8 cellular contexts compared by ENCODE assay signal in the genomic region with DNA sequence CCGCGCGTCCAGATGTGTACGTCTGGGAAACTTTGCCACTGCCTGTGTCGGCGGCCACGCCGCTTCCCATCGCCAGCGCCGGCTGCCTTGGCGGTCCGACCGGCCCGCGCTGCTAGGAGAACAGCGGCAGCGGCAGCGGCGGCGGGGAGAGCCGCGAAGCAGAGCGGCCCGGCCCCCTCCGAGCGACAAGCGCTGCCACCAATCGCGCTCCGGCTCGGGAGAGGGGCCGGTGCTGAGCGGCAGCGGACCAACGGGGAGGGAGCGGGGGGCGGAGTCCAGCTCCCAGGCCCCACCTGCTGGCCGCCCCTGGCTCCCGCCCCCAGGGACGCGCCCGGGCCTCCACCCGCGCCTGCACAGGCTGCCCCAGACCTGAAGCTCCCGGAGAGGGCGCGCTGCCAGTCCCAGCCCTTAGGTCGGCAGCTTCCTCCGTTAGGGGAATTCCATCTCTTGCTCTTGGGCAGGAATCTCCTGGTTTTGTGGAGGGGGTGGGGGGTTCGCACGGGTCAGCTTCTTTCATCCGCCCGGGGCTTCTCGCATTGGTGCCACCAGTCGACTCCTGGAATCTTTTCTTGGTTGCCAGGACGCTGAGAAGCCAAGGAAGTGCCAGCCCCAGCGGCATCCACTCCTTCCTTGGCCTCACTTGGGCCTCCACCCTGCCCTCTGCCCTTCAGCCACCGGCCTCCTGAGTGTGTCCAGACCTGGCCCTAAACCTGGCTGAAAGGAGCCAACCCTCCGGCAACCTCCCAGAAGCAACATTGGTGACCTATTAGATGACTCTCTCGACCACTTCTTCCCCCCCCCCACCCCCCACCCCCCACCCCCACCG. TPM values are rescaled to one million over a fixed set of nuclear protein-coding genes. Genes with fewer than 3 reads are reported as not detected.
DNase-seq lines count a peak whose midpoint lies in the region; ATAC-seq, FAIRE-seq and TF ChIP-seq lines count a peak whose summit lies in the region.

A gene (minus strand): TSS at position 125 of the 826 bp plus-strand sequence.

- peak; percentile 93 for ATAC-seq in GM18907 (IDR thresholded peaks at IDR 0.05; ENCODE audit: unreplicated experiment)
- ATAC-seq in HG03108 (IDR thresholded peaks at IDR 0.05; ENCODE audit: unreplicated experiment): peak; percentile 91

- H3K36me3 ChIP-seq in kidney (ENCODE audit: control insufficient read depth in 1 of 2, insufficient read depth in 2 of 2, low read length in 2 of 2): no peaks in the 10 kb centered on the region

- no peak for FAIRE-seq in kidney (lab: Jason Lieb, UNC)

- peak within 1 kb of the TSS; percentile 74 to 77 for H3K4me3 ChIP-seq in kidney (ENCODE audit: low read length in 2 of 2)

- DNase-seq in AG08395 (ENCODE audit: low spot score): peak; percentile 99
- peak; percentile 82 for DNase-seq in NCI-H2171 treated with DMSO at 0.1 percent for 48 hours (lab: John Stamatoyannopoulos, UW)
- DNase-seq in activated CD4-positive, CD25-positive, alpha-beta regulatory T cell (lab: John Stamatoyannopoulos, UW): peak; percentile 5 to 14 (median 10)
- peak; percentile 99 for DNase-seq in cerebellum (ENCODE audit: low spot score)
- DNase-seq in kidney: peak; percentile 98
- DNase-seq in stimulated activated CD4-positive, alpha-beta T cell treated with anti-CD3 and anti-CD28 coated beads, Interleukin-15, amount 100 ng/mL, for 1 hour (ENCODE audit: low read depth in 1 of 2, low spot score in 1 of 2): peak; percentile 24 to 50

- intact Hi-C loops in kidney (cut with DNase I): no loop called here

- peaks cover 0 to 24% of the 10 kb centered on the region in 2 donors for H3K4me1 ChIP-seq in kidney (ENCODE audit: control insufficient read depth in 1 of 2, insufficient read depth in 1 of 2, low read depth in 1 of 2, low read length in 2 of 2)

- H3K9me3 ChIP-seq in kidney (ENCODE audit: control insufficient read depth in 1 of 2, low read length in 2 of 2): no peaks in the 10 kb centered on the region

- TF ChIP-seq CTCF in kidney (IDR thresholded peaks at IDR 0.05; ENCODE audit: borderline replicate concordance, extremely low read depth, insufficient read depth): peak; percentile 48

- H3K27ac ChIP-seq in kidney (ENCODE audit: low read depth in 2 of 2, low read length in 2 of 2): peak within 1 kb of the TSS; percentile 69 to 77

- peak within 1 kb of the TSS; percentile 61 to 64 for H3K9ac ChIP-seq in kidney (ENCODE audit: low read length in 2 of 2)

RNA-seq across cellular contexts. Expression of the gene that starts here (rescaled TPM):
- 21.7 TPM for total RNA-seq in cerebellum
- total RNA-seq in kidney: 42.1 TPM
- 27.2 TPM for polyA plus RNA-seq in kidney (ENCODE audit: insufficient read depth, low read depth, low replicate concordance)

Comparison
In these comparisons a context has a peak if more than half of its experiments do, and no peak if none do; other contexts are left out.
1. Peak in every context shown above with its lines: DNase-seq, ATAC-seq, H3K4me3 ChIP-seq and H3K27ac ChIP-seq.
2. DNase-seq: peak in every context shown above with its lines; median percentile 99 in AG08395; 99 in cerebellum; 98 in kidney; 82 in NCI-H2171 treated with DMSO at 0.1 percent for 48 hours; 37 in stimulated activated CD4-positive, alpha-beta T cell treated with anti-CD3 and anti-CD28 coated beads, Interleukin-15, amount 100 ng/mL, for 1 hour; 10 in activated CD4-positive, CD25-positive, alpha-beta regulatory T cell.